Comparison of ENCODE assay signal across 1 cellular context in genomic region chr6:42978487-42978792, GRCh38.
A peak's percentile ranks its signal among the peaks of the same experiment; 100 is the strongest.
TF ChIP-seq lines count a peak whose summit lies in the region.

No MANE protein-coding gene starts in this region.

TF ChIP-seq in HepG2, 621 proteins besides CTCF, POLR2A, EP300 and RAD21 (continued from another document):
- TF ChIP-seq, protein P1, sequence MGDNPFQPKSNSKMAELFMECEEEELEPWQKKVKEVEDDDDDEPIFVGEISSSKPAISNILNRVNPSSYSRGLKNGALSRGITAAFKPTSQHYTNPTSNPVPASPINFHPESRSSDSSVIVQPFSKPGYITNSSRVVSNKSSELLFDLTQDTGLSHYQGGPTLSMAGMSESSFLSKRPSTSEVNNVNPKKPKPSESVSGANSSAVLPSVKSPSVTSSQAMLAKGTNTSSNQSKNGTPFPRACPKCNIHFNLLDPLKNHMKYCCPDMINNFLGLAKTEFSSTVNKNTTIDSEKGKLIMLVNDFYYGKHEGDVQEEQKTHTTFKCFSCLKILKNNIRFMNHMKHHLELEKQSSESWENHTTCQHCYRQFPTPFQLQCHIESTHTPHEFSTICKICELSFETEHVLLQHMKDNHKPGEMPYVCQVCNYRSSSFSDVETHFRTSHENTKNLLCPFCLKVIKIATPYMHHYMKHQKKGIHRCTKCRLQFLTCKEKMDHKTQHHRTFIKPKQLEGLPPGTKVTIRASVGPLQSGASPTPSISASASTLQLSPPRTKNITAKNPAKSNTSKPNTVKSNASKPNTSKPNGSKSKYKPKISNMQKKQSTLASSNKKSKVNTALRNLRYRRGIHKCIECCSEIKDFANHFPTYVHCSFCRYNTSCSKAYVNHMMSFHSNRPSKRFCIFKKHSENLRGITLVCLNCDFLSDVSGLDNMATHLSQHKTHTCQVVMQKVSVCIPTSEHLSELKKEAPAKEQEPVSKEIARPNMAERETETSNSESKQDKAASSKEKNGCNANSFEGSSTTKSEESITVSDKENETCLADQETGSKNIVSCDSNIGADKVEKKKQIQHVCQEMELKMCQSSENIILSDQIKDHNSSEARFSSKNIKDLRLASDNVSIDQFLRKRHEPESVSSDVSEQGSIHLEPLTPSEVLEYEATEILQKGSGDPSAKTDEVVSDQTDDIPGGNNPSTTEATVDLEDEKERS (CRISPR knock-in tag; IDR thresholded peaks at IDR 0.05), result peak; percentile 65; the same call in 1 of the 2 replicates
- TF ChIP-seq KLF12 (CRISPR knock-in tag; IDR thresholded peaks at IDR 0.05; ENCODE audit: borderline replicate concordance), result peak; percentile 58; the same call in 1 of the 2 replicates
- TF ChIP-seq ZNF317 (CRISPR knock-in tag; IDR thresholded peaks at IDR 0.05), result no peak
- peak; percentile 75 for TF ChIP-seq ZNF142 (CRISPR knock-in tag; IDR thresholded peaks at IDR 0.05)
- peak; percentile 22; the same call in 1 of the 2 replicates for TF ChIP-seq ZNF264 (CRISPR knock-in tag; IDR thresholded peaks at IDR 0.05)
- peak; percentile 97 for TF ChIP-seq UBTF (CRISPR knock-in tag; IDR thresholded peaks at IDR 0.05)
- TF ChIP-seq ZC3H4 (CRISPR knock-in tag; IDR thresholded peaks at IDR 0.05; ENCODE audit: borderline replicate concordance), result no peak
- no peak for TF ChIP-seq NR2F6 (IDR thresholded peaks at IDR 0.05)
- no peak for TF ChIP-seq NR2F6 (CRISPR knock-in tag; IDR thresholded peaks at IDR 0.05)
- TF ChIP-seq RFXAP (CRISPR knock-in tag; IDR thresholded peaks at IDR 0.05; ENCODE audit: borderline replicate concordance), result 0 out of 2 replicates have a peak, but pooled peaks have one; percentile 9
- TF ChIP-seq, protein P2, sequence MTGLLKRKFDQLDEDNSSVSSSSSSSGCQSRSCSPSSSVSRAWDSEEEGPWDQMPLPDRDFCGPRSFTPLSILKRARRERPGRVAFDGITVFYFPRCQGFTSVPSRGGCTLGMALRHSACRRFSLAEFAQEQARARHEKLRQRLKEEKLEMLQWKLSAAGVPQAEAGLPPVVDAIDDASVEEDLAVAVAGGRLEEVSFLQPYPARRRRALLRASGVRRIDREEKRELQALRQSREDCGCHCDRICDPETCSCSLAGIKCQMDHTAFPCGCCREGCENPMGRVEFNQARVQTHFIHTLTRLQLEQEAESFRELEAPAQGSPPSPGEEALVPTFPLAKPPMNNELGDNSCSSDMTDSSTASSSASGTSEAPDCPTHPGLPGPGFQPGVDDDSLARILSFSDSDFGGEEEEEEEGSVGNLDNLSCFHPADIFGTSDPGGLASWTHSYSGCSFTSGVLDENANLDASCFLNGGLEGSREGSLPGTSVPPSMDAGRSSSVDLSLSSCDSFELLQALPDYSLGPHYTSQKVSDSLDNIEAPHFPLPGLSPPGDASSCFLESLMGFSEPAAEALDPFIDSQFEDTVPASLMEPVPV (CRISPR knock-in tag; IDR thresholded peaks at IDR 0.05), result peak; percentile 16; the same call in 1 of the 2 replicates
- peak; percentile 90; the same call in 1 of the 2 replicates for TF ChIP-seq ZNF546 (CRISPR knock-in tag; conservative IDR thresholded peaks at IDR 0.05)
- TF ChIP-seq SIN3B (IDR thresholded peaks at IDR 0.05; ENCODE audit: low read length), result no peak
- TF ChIP-seq KAT8 (CRISPR knock-in tag; IDR thresholded peaks at IDR 0.05), result no peak
- TF ChIP-seq U2AF1 (optimal IDR thresholded peaks at IDR 0.05; ENCODE audit: low read depth, low read length), result peak; percentile 56
- TF ChIP-seq, protein P3, sequence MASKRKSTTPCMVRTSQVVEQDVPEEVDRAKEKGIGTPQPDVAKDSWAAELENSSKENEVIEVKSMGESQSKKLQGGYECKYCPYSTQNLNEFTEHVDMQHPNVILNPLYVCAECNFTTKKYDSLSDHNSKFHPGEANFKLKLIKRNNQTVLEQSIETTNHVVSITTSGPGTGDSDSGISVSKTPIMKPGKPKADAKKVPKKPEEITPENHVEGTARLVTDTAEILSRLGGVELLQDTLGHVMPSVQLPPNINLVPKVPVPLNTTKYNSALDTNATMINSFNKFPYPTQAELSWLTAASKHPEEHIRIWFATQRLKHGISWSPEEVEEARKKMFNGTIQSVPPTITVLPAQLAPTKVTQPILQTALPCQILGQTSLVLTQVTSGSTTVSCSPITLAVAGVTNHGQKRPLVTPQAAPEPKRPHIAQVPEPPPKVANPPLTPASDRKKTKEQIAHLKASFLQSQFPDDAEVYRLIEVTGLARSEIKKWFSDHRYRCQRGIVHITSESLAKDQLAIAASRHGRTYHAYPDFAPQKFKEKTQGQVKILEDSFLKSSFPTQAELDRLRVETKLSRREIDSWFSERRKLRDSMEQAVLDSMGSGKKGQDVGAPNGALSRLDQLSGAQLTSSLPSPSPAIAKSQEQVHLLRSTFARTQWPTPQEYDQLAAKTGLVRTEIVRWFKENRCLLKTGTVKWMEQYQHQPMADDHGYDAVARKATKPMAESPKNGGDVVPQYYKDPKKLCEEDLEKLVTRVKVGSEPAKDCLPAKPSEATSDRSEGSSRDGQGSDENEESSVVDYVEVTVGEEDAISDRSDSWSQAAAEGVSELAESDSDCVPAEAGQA (IDR thresholded peaks at IDR 0.05; ENCODE audit: low read depth), result no peak
- TF ChIP-seq, protein P3 (CRISPR knock-in tag; IDR thresholded peaks at IDR 0.05; ENCODE audit: borderline replicate concordance), result peak; percentile 63; the same call in 1 of the 2 replicates
- no peak for TF ChIP-seq ZNF670 (CRISPR knock-in tag; IDR thresholded peaks at IDR 0.05; ENCODE audit: borderline replicate concordance)
- no peak for TF ChIP-seq HNRNPH1 (optimal IDR thresholded peaks at IDR 0.05; ENCODE audit: low read depth, low read length)
- 0 out of 2 replicates have a peak, but pooled peaks have one; percentile 31 for TF ChIP-seq ZNF530 (CRISPR knock-in tag; IDR thresholded peaks at IDR 0.05; ENCODE audit: low read depth)
- TF ChIP-seq HMG20A (CRISPR knock-in tag; IDR thresholded peaks at IDR 0.05; ENCODE audit: borderline replicate concordance), result no peak
- no peak for TF ChIP-seq SMC3 (IDR thresholded peaks at IDR 0.05; ENCODE audit: low read length)
- TF ChIP-seq GABPB1 (CRISPR knock-in tag; IDR thresholded peaks at IDR 0.05), result no peak
- TF ChIP-seq, protein P4, sequence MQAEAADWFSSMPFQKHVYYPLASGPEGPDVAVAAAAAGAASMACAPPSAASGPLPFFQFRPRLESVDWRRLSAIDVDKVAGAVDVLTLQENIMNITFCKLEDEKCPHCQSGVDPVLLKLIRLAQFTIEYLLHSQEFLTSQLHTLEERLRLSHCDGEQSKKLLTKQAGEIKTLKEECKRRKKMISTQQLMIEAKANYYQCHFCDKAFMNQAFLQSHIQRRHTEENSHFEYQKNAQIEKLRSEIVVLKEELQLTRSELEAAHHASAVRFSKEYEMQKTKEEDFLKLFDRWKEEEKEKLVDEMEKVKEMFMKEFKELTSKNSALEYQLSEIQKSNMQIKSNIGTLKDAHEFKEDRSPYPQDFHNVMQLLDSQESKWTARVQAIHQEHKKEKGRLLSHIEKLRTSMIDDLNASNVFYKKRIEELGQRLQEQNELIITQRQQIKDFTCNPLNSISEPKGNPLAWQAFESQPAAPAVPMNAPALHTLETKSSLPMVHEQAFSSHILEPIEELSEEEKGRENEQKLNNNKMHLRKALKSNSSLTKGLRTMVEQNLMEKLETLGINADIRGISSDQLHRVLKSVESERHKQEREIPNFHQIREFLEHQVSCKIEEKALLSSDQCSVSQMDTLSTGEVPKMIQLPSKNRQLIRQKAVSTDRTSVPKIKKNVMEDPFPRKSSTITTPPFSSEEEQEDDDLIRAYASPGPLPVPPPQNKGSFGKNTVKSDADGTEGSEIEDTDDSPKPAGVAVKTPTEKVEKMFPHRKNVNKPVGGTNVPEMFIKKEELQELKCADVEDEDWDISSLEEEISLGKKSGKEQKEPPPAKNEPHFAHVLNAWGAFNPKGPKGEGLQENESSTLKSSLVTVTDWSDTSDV (CRISPR knock-in tag; IDR thresholded peaks at IDR 0.05), result no peak
- no peak; the same call in 1 of the 2 replicates for TF ChIP-seq THAP7 (CRISPR knock-in tag; IDR thresholded peaks at IDR 0.05)
- TF ChIP-seq ERF (CRISPR knock-in tag; IDR thresholded peaks at IDR 0.05), result no peak
- TF ChIP-seq ZSCAN22 (CRISPR knock-in tag; IDR thresholded peaks at IDR 0.05), result no peak
- TF ChIP-seq ZFP36L2 (CRISPR knock-in tag; IDR thresholded peaks at IDR 0.05), result no peak
- no peak for TF ChIP-seq ZNF451 (CRISPR knock-in tag; IDR thresholded peaks at IDR 0.05)
- no peak for TF ChIP-seq ZNF282 (IDR thresholded peaks at IDR 0.05; ENCODE audit: partially characterized antibody)
